17 cellular contexts compared by ENCODE assay signal in the genomic region with DNA sequence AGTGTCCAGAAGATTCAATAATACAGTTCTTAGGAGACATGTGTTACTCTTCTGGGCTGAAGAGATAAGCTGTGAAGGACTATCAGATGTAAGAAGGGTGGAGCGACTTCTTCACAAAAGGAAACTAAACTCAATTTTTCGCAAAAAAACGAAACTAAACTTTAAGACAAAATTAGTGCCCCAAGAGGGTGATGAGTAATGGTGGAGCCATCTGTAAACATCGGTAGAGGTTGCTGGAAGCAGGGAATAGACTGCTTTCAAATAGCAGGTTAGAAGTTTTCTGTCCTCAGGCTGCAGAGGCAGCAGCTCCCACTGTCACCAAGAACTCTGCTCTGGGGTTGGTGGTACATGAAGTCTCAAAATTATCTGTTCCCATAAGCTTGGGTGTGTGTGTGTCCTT.
A peak's percentile ranks its signal among the peaks of the same experiment; 100 is the strongest.
DNase-seq lines count a peak whose midpoint lies in the region; ATAC-seq and TF ChIP-seq lines count a peak whose summit lies in the region.
"Had no signal": no experiment of that assay in that cellular context is flagged by ENCODE, and none has a peak within 500 bp of the region (broad histone marks: within the 10 kb centered on the region; RNA-seq: fewer than 3 reads in every experiment).

No MANE protein-coding gene starts in this region.

- H3K27ac Mint-ChIP-seq in naive thymus-derived CD4-positive, alpha-beta T cell: no peak overlapping the region
- H3K27ac Mint-ChIP-seq in activated CD4-positive, alpha-beta T cell treated with anti-CD3 and anti-CD28 coated beads, Interleukin-2, amount 10 ng/mL, durations not matched to agents 24 days and 14 days: no peak overlapping the region
- H3K27ac Mint-ChIP-seq: mesothelial cell of epicardium; stimulated activated effector memory CD8-positive, alpha-beta T cell treated with anti-CD3 and anti-CD28 coated beads, Interleukin-12 subunit alpha, Interleukin-12 subunit beta, amount 100 ng/mL, for 72 hours had no signal

- no peaks in the 10 kb centered on the region for H3K27me3 ChIP-seq in naive thymus-derived CD4-positive, alpha-beta T cell (ENCODE audit: control insufficient read depth in 2 of 2, insufficient read depth in 2 of 2, low read length in 2 of 2)
- H3K27me3 ChIP-seq: esophagus squamous epithelium, tibial artery had no signal

- H3K9me3 ChIP-seq in naive thymus-derived CD4-positive, alpha-beta T cell (ENCODE audit: control insufficient read depth in 2 of 3, low read length in 3 of 3): no peaks in the 10 kb centered on the region
- H3K9me3 ChIP-seq: esophagus squamous epithelium, tibial artery had no signal

- no peak overlapping the region for H3K4me3 Mint-ChIP-seq in naive thymus-derived CD4-positive, alpha-beta T cell
- H3K4me3 Mint-ChIP-seq in activated CD4-positive, alpha-beta T cell treated with anti-CD3 and anti-CD28 coated beads, Interleukin-2, amount 10 ng/mL, durations not matched to agents 24 days and 14 days: no peak overlapping the region
- H3K4me3 Mint-ChIP-seq: mesothelial cell of epicardium; stimulated activated effector memory CD8-positive, alpha-beta T cell treated with anti-CD3 and anti-CD28 coated beads, Interleukin-12 subunit alpha, Interleukin-12 subunit beta, amount 100 ng/mL, for 72 hours had no signal

- no peaks in the 10 kb centered on the region for H3K4me1 ChIP-seq in naive thymus-derived CD4-positive, alpha-beta T cell (ENCODE audit: control insufficient read depth in 2 of 2, insufficient read depth in 2 of 2, low read length in 2 of 2)
- H3K4me1 ChIP-seq: esophagus squamous epithelium, tibial artery had no signal

- no peak overlapping the region for H3K27ac ChIP-seq in naive thymus-derived CD4-positive, alpha-beta T cell (ENCODE audit: low read depth, low read length)
- H3K27ac ChIP-seq: C4-2B, esophagus squamous epithelium, tibial artery had no signal

- peaks cover 0 to 6% (median 0%) of the 10 kb centered on the region in 11 donors for H3K9me3 Mint-ChIP-seq in naive thymus-derived CD4-positive, alpha-beta T cell
- H3K9me3 Mint-ChIP-seq in activated CD4-positive, alpha-beta T cell treated with anti-CD3 and anti-CD28 coated beads, Interleukin-2, amount 10 ng/mL, durations not matched to agents 24 days and 14 days: no peaks in the 10 kb centered on the region
- H3K9me3 Mint-ChIP-seq: stimulated activated effector memory CD8-positive, alpha-beta T cell treated with anti-CD3 and anti-CD28 coated beads, Interleukin-12 subunit alpha, Interleukin-12 subunit beta, amount 100 ng/mL, for 72 hours had no signal

- no peak for TF ChIP-seq POLR2A in erythroblast (IDR thresholded peaks at IDR 0.05; ENCODE audit: low read length)

- H3K27me3 Mint-ChIP-seq in naive thymus-derived CD4-positive, alpha-beta T cell: no peaks in the 10 kb centered on the region
- no peaks in the 10 kb centered on the region for H3K27me3 Mint-ChIP-seq in activated CD4-positive, alpha-beta T cell treated with anti-CD3 and anti-CD28 coated beads, Interleukin-2, amount 10 ng/mL, durations not matched to agents 24 days and 14 days

- H3K4me1 Mint-ChIP-seq in naive thymus-derived CD4-positive, alpha-beta T cell: no peaks in the 10 kb centered on the region
- H3K4me1 Mint-ChIP-seq in activated CD4-positive, alpha-beta T cell treated with anti-CD3 and anti-CD28 coated beads, Interleukin-2, amount 10 ng/mL, durations not matched to agents 24 days and 14 days: no peaks in the 10 kb centered on the region
- H3K4me1 Mint-ChIP-seq: mesothelial cell of epicardium; stimulated activated effector memory CD8-positive, alpha-beta T cell treated with anti-CD3 and anti-CD28 coated beads, Interleukin-12 subunit alpha, Interleukin-12 subunit beta, amount 100 ng/mL, for 72 hours had no signal

- POLR2A ChIA-PET in naive thymus-derived CD4-positive, alpha-beta T cell (lab: Charles Lee): no interaction called here

- DNase-seq in H4 (ENCODE audit: low spot score) (peak; percentile 27), RPMI7951 (ENCODE audit: low read depth) (peak; percentile 75), erythroblast (lab: John Stamatoyannopoulos, UW) (peak; percentile 80 to 90), ecto neural progenitor cell (ENCODE audit: low spot score) (no peak), left ventricle myocardium superior (no peak)
- DNase-seq in naive thymus-derived CD4-positive, alpha-beta T cell: no peak
- no peak for DNase-seq in activated CD4-positive, alpha-beta T cell treated with anti-CD3 and anti-CD28 coated beads, Interleukin-2, amount 10 ng/mL, durations not matched to agents 24 days and 14 days
- DNase-seq: activated CD4-positive, CD25-positive, alpha-beta regulatory T cell; activated CD8-positive, alpha-beta memory T cell treated with anti-CD3 and anti-CD28 coated beads for 24 hours; caudate nucleus; esophagus squamous epithelium; NCI-H1092 treated with DMSO at 0.1 percent for 48 hours; SHP77; tibial artery had no signal

- intact Hi-C loops in naive thymus-derived CD4-positive, alpha-beta T cell (cut with micrococcal nuclease): no loop called here
- intact Hi-C loops in left ventricle myocardium superior (cut with micrococcal nuclease): no loop called here
- intact Hi-C loops in activated CD4-positive, alpha-beta T cell treated with anti-CD3 and anti-CD28 coated beads, Interleukin-2, amount 10 ng/mL, durations not matched to agents 24 days and 14 days (cut with micrococcal nuclease): no loop called here

- CTCF ChIA-PET in naive thymus-derived CD4-positive, alpha-beta T cell (lab: Charles Lee): no interaction called here

- peaks cover 0 to 60% (median 44%) of the 10 kb centered on the region in 5 donors for H3K36me3 Mint-ChIP-seq in naive thymus-derived CD4-positive, alpha-beta T cell
- no peaks in the 10 kb centered on the region for H3K36me3 Mint-ChIP-seq in activated CD4-positive, alpha-beta T cell treated with anti-CD3 and anti-CD28 coated beads, Interleukin-2, amount 10 ng/mL, durations not matched to agents 24 days and 14 days (ENCODE audit: low read depth)
- H3K36me3 Mint-ChIP-seq: mesothelial cell of epicardium; stimulated activated effector memory CD8-positive, alpha-beta T cell treated with anti-CD3 and anti-CD28 coated beads, Interleukin-12 subunit alpha, Interleukin-12 subunit beta, amount 100 ng/mL, for 72 hours had no signal

- no peak overlapping the region for H3K4me3 ChIP-seq in naive thymus-derived CD4-positive, alpha-beta T cell (ENCODE audit: low read length)
- H3K4me3 ChIP-seq: esophagus squamous epithelium, tibial artery had no signal

- ATAC-seq in naive thymus-derived CD4-positive, alpha-beta T cell: no peak
- no peak for ATAC-seq in left ventricle myocardium superior
- ATAC-seq: stimulated activated effector memory CD8-positive, alpha-beta T cell treated with anti-CD3 and anti-CD28 coated beads, Interleukin-12 subunit alpha, Interleukin-12 subunit beta, amount 100 ng/mL, for 72 hours had no signal

- H3K36me3 ChIP-seq in naive thymus-derived CD4-positive, alpha-beta T cell (ENCODE audit: control insufficient read depth in 2 of 3, insufficient read depth in 3 of 3, low read length in 3 of 3): no peaks in the 10 kb centered on the region
- H3K36me3 ChIP-seq: esophagus squamous epithelium, tibial artery had no signal

Comparison
In these comparisons a context has a peak if more than half of its experiments do, and no peak if none do; other contexts are left out.
1. DNase-seq: peak in H4 (single experiment), RPMI7951 (single experiment) and erythroblast (2 of 2); none in ecto neural progenitor cell (single experiment), naive thymus-derived CD4-positive, alpha-beta T cell (0 of 9), left ventricle myocardium superior (single experiment) and activated CD4-positive, alpha-beta T cell treated with anti-CD3 and anti-CD28 coated beads, Interleukin-2, amount 10 ng/mL, durations not matched to agents 24 days and 14 days (single experiment).